1 cellular context compared by ENCODE assay signal in genomic region chr13:43368003-43368402, GRCh38.
TF ChIP-seq lines count a peak whose summit lies in the region.

No MANE protein-coding gene starts in this region.

TF ChIP-seq in GM23338, 12 proteins besides CTCF, POLR2A, EP300 and RAD21 (continued from another document):
- TF ChIP-seq ZNF462 (CRISPR knock-in tag; IDR thresholded peaks at IDR 0.05), result no peak
- no peak for TF ChIP-seq REST (IDR thresholded peaks at IDR 0.05; ENCODE audit: unreplicated experiment)
- no peak for TF ChIP-seq POLR2AphosphoS5 (IDR thresholded peaks at IDR 0.05; ENCODE audit: low read depth)
- TF ChIP-seq ETS1 (IDR thresholded peaks at IDR 0.05), result no peak
- no peak for TF ChIP-seq EZH2 (IDR thresholded peaks at IDR 0.05; ENCODE audit: low read depth, unreplicated experiment)
- TF ChIP-seq EZH2phosphoT487 (IDR thresholded peaks at IDR 0.05; ENCODE audit: unreplicated experiment), result no peak
- no peak for TF ChIP-seq NANOG (IDR thresholded peaks at IDR 0.05; ENCODE audit: borderline replicate concordance)
- no peak for TF ChIP-seq CREB1 (CRISPR knock-in tag; IDR thresholded peaks at IDR 0.05; ENCODE audit: low read depth)
- TF ChIP-seq ZNF331 (CRISPR knock-in tag; IDR thresholded peaks at IDR 0.05; ENCODE audit: low read depth), result no peak
